ENCODE assay signal across 16 cellular contexts in the genomic region with DNA sequence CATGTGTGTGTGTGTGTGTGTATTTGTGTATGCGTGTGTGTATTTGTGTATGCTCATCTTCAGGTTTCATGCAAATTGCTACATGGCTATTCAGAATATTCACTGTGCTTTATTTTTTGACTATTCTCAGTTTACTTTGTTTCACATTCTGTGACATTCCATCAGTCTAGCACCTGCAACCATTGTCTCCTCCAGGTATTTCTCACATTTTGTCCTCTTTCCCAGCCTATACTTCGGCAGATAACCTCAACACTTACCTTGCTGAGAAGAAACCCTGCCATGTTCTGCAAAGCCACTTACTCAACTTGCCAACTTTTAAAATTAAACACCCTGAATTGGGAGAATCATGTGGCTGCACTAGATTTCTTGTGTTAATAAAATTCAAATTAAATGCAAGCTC.
DNase-seq lines count a peak whose midpoint lies in the region; ATAC-seq and TF ChIP-seq lines count a peak whose summit lies in the region.
"Had no signal": no experiment of that assay in that cellular context is flagged by ENCODE, and none has a peak within 500 bp of the region (broad histone marks: within the 10 kb centered on the region; RNA-seq: fewer than 3 reads in every experiment).

No MANE protein-coding gene starts in this region.

- H3K9me3 ChIP-seq in thyroid gland: no peaks in the 10 kb centered on the region
- H3K9me3 ChIP-seq: Caco-2 had no signal

- no peak for ATAC-seq in HG03439 (IDR thresholded peaks at IDR 0.05; ENCODE audit: unreplicated experiment)
- ATAC-seq: K562 had no signal

- H3K27ac ChIP-seq in layer of hippocampus (ENCODE audit: low read depth, low read length) (peak overlapping the region; percentile 16), thyroid gland (no peak overlapping the region)
- H3K27ac ChIP-seq: C4-2B, GM23248, HL-60 had no signal

- TF ChIP-seq CTCF in thyroid gland (IDR thresholded peaks at IDR 0.05): no peak

- H3K27me3 ChIP-seq in layer of hippocampus (ENCODE audit: control insufficient read depth, insufficient read depth, low read length): no peaks in the 10 kb centered on the region
- H3K27me3 ChIP-seq in thyroid gland: no peaks in the 10 kb centered on the region

- H3K4me3 ChIP-seq in thyroid gland (replicated peaks in 1 of 3): no peak overlapping the region
- H3K4me3 ChIP-seq: GM23248, K562 had no signal

- TF ChIP-seq POLR2A in thyroid gland (IDR thresholded peaks at IDR 0.05): no peak

- peak; percentile 2 for DNase-seq in cerebellar cortex (ENCODE audit: low spot score)
- DNase-seq in pons (ENCODE audit: low spot score): peak; percentile 25
- no peak for DNase-seq in activated CD4-positive, CD25-positive, alpha-beta regulatory T cell (lab: John Stamatoyannopoulos, UW)
- no peak for DNase-seq in thyroid gland
- DNase-seq in NCI-H774 (lab: John Stamatoyannopoulos, UW): no peak
- DNase-seq: ACHN; Caco-2; CD4-positive, alpha-beta T cell; GM23248; HCEC 1CT; IMR-90 had no signal

- H3K4me1 ChIP-seq in thyroid gland: no peaks in the 10 kb centered on the region
- H3K4me1 ChIP-seq: Caco-2 had no signal

- intact Hi-C loops in thyroid gland (cut with DNase I): no loop called here

- 79 to 81% methylated on average over 2 of the region's 2 CpGs for WGBS in thyroid gland, 2 donors

- H3K36me3 ChIP-seq in thyroid gland: no peaks in the 10 kb centered on the region

Comparison
In these comparisons a context has a peak if more than half of its experiments do, and no peak if none do; other contexts are left out.
1. DNase-seq: peak in cerebellar cortex (single experiment) and pons (single experiment); none in activated CD4-positive, CD25-positive, alpha-beta regulatory T cell (0 of 4), thyroid gland (0 of 2) and NCI-H774 (single experiment).